14 cellular contexts compared by ENCODE assay signal in the genomic region with DNA sequence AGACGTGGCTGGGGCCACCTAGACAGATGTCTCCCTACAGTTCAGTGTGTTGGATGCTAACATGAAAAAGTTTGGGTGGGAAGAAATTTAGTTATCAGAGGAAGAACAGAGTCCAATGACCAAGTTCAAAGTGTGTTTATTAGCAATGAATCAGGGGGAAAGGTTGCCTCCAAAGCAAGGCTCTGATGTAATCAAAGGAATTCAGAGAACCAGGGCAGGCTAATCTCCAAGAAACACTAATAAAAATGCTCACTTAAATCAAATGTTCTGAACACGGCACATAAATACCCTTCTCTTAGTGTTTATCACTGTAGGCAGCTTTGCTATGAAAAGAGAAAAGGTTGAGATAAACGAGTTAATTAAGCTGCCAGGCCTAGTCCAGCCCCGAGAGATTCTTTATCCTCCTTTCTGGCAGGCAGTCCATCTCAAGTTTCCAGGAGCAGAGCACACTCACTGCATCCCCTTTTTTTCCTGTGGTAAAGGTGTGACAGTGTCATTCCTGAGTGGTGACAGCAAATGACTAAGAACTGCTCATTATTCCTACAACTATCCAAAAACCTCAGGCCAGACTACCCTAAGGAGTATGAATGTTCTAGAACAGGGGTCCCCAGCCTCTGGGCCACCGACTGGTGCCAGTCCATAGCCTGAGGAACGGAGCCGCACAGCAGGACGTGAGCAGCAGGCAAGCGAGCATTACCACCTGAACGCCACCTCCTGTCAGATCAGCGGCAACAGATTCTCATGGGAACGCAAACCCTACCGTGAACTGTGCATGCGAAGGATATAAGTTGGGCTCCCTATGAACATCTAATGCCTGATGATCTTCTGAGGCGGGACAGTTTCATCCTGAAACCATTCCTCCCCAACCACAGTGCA.
DNase-seq lines count a peak whose midpoint lies in the region; FAIRE-seq and TF ChIP-seq lines count a peak whose summit lies in the region.
"Had no signal": no experiment of that assay in that cellular context is flagged by ENCODE, and none has a peak within 500 bp of the region (broad histone marks: within the 10 kb centered on the region; RNA-seq: fewer than 3 reads in every experiment).

No MANE protein-coding gene starts in this region.

- no peaks in the 10 kb centered on the region for H3K9me3 Mint-ChIP-seq in HFFc6
- H3K9me3 Mint-ChIP-seq: activated CD4-positive, alpha-beta memory T cell treated with anti-CD3 and anti-CD28 coated beads for 36 hours; activated naive CD8-positive, alpha-beta T cell treated with anti-CD3 and anti-CD28 coated beads, Interleukin-2, amount 50 U/mL, for 24 hours had no signal

- peak overlapping the region; percentile 63 for H3K4me3 Mint-ChIP-seq in HFFc6
- H3K4me3 Mint-ChIP-seq: activated CD4-positive, alpha-beta memory T cell treated with anti-CD3 and anti-CD28 coated beads for 36 hours; activated naive CD8-positive, alpha-beta T cell treated with anti-CD3 and anti-CD28 coated beads, Interleukin-2, amount 50 U/mL, for 24 hours had no signal

- no peak for FAIRE-seq in GM19239 (lab: Jason Lieb, UNC)
- FAIRE-seq: keratinocyte had no signal

- peak; percentile 69 for DNase-seq in A172 (ENCODE audit: low spot score)
- DNase-seq in HFFc6 = peak; percentile 73
- peak; percentile 65 for DNase-seq in cerebellar cortex (ENCODE audit: low spot score)
- peak; percentile 86 for DNase-seq in kidney tubule cell (ENCODE audit: low spot score)
- no peak for DNase-seq in activated CD4-positive, CD25-positive, alpha-beta regulatory T cell (lab: John Stamatoyannopoulos, UW)
- DNase-seq in erythroblast (lab: John Stamatoyannopoulos, UW) = no peak
- DNase-seq in GM19239 (ENCODE audit: insufficient read length, low spot score) = no peak
- no peak for DNase-seq in activated CD4-positive, alpha-beta T cell treated with anti-CD3 and anti-CD28 coated beads, Interleukin-2, amount 50 U/mL, for 1 hour
- DNase-seq: activated CD4-positive, alpha-beta memory T cell treated with anti-CD3 and anti-CD28 coated beads for 36 hours; activated naive CD8-positive, alpha-beta T cell treated with anti-CD3 and anti-CD28 coated beads, Interleukin-2, amount 50 U/mL, for 24 hours; AML-193; Karpas-422; posterior cingulate gyrus had no signal

- TF ChIP-seq CTCF in HFFc6 (IDR thresholded peaks at IDR 0.05) = no peak

- H3K27ac Mint-ChIP-seq in HFFc6 = peak overlapping the region; percentile 87
- H3K27ac Mint-ChIP-seq: activated CD4-positive, alpha-beta memory T cell treated with anti-CD3 and anti-CD28 coated beads for 36 hours; activated naive CD8-positive, alpha-beta T cell treated with anti-CD3 and anti-CD28 coated beads, Interleukin-2, amount 50 U/mL, for 24 hours had no signal

- H3K36me3 Mint-ChIP-seq in HFFc6 (ENCODE audit: low read depth) = no peaks in the 10 kb centered on the region
- H3K36me3 Mint-ChIP-seq: activated CD4-positive, alpha-beta memory T cell treated with anti-CD3 and anti-CD28 coated beads for 36 hours had no signal

- H3K4me1 Mint-ChIP-seq in HFFc6 (ENCODE audit: low read depth) = peaks cover 47% of the 10 kb centered on the region
- H3K4me1 Mint-ChIP-seq: activated naive CD8-positive, alpha-beta T cell treated with anti-CD3 and anti-CD28 coated beads, Interleukin-2, amount 50 U/mL, for 24 hours had no signal

- H3K27me3 Mint-ChIP-seq in HFFc6 (ENCODE audit: insufficient read depth) = no peaks in the 10 kb centered on the region

- no peak for TF ChIP-seq POLR2A in erythroblast (IDR thresholded peaks at IDR 0.05; ENCODE audit: low read length)

Comparison
In these comparisons a context has a peak if more than half of its experiments do, and no peak if none do; other contexts are left out.
1. DNase-seq: peak in A172 (single experiment), HFFc6 (single experiment), cerebellar cortex (single experiment) and kidney tubule cell (single experiment); none in activated CD4-positive, CD25-positive, alpha-beta regulatory T cell (0 of 4), erythroblast (0 of 2), GM19239 (single experiment) and activated CD4-positive, alpha-beta T cell treated with anti-CD3 and anti-CD28 coated beads, Interleukin-2, amount 50 U/mL, for 1 hour (single experiment).